20 cellular contexts compared by ENCODE assay signal in the genomic region with DNA sequence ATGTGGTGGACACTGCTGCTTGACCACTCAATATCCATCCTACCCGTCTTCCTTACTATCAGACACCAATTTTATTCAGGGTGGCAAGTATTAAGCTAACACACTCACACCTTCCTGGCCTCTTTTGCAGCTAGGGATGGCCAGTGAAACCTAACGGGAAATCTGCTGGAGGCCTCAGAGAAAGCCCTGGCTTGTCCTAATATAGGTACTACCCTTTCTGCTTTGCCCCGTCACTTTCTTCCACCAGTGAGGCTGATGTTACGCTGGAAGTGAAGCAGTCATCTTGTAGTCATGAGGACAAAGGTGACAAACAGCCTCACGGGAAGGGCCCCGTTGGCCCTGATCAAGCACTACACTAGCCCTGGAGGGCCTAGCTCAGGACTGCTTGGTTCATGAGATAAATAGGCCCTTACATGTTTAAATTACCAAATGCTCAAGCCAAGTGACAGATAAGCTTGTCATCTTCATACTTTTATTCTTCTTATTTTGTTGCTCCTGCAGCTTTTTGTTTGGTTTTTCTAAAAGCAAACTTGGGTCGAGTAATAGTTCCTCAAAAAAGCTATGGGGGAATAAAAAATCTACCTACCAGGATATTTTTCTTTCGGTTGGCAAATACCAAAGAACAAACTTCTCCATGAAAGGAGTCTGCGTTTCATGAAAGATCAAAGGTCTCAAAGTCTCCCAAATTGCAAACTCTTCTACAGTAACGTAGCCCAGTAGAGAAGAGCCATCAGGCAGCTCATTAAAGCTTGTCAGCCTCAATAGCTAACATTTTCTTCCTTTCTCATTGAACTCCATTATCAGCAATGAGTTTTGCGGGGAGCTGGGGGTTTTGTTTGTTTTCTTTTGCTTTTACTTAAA. TPM values are rescaled to one million over a fixed set of nuclear protein-coding genes. Genes with fewer than 3 reads are reported as not detected.
DNase-seq lines count a peak whose midpoint lies in the region; ATAC-seq, FAIRE-seq and TF ChIP-seq lines count a peak whose summit lies in the region.
"Had no signal": no experiment of that assay in that cellular context is flagged by ENCODE, and none has a peak within 500 bp of the region (broad histone marks: within the 10 kb centered on the region; RNA-seq: fewer than 3 reads in every experiment).

No MANE protein-coding gene starts in this region.

- TF ChIP-seq POLR2A in esophagus squamous epithelium (IDR thresholded peaks at IDR 0.05) = no peak

- peaks cover 4% of the 10 kb centered on the region for H3K9me3 Mint-ChIP-seq in osteocyte (ENCODE audit: unreplicated experiment)

- H3K9me3 ChIP-seq in heart right ventricle (peaks cover 0 to 10% (median 0%) of the 10 kb centered on the region in 11 donors), esophagus squamous epithelium (peaks cover 0 to 6% (median 0%) of the 10 kb centered on the region in 3 donors), aorta (ENCODE audit: control insufficient read depth, low read length) (no peaks in the 10 kb centered on the region), pancreas (no peaks in the 10 kb centered on the region)
- H3K9me3 ChIP-seq: A549, colonic mucosa, MG63 had no signal

- no peaks in the 10 kb centered on the region for H3K27me3 Mint-ChIP-seq in osteocyte (ENCODE audit: unreplicated experiment)
- H3K27me3 Mint-ChIP-seq: activated CD4-positive, alpha-beta T cell treated with anti-CD3 and anti-CD28 coated beads, Interleukin-2, amount 10 ng/mL, durations not matched to agents 24 days and 14 days; activated T-cell treated with anti-CD3 and anti-CD28 coated beads, Interleukin-2, amount 50 U/mL, for 24 hours; CD4-positive, alpha-beta memory T cell had no signal

- intact Hi-C loops in heart right ventricle (cut with DNase I) (loop anchor here in 2 of 10 donors (5.0 kb wide), 2 partner anchors 32 to 42 kb away; no protein-coding TSS in a partner anchor), Right ventricle myocardium inferior (cut with DNase I) (no loop called here), esophagus squamous epithelium (cut with DNase I) (no loop called here), aorta (cut with DNase I) (loop anchor here (5.0 kb wide), 1 partner anchor 42 kb away; no protein-coding TSS in a partner anchor), pancreas (cut with DNase I) (no loop called here)

- peaks cover 16% of the 10 kb centered on the region for H3K36me3 Mint-ChIP-seq in osteocyte (ENCODE audit: unreplicated experiment)

- H3K36me3 ChIP-seq in heart right ventricle = peaks cover 0 to 10% (median 0%) of the 10 kb centered on the region in 9 donors
- no peaks in the 10 kb centered on the region for H3K36me3 ChIP-seq in esophagus squamous epithelium
- H3K36me3 ChIP-seq in aorta (ENCODE audit: control insufficient read depth in 1 of 2, insufficient read depth in 2 of 2, low read length in 1 of 2) = no peaks in the 10 kb centered on the region
- H3K36me3 ChIP-seq in pancreas = no peaks in the 10 kb centered on the region
- H3K36me3 ChIP-seq: colonic mucosa, MG63 had no signal

- H3K4me3 Mint-ChIP-seq in osteocyte (ENCODE audit: unreplicated experiment) = no peak overlapping the region
- H3K4me3 Mint-ChIP-seq: activated CD4-positive, alpha-beta T cell treated with anti-CD3 and anti-CD28 coated beads, Interleukin-2, amount 10 ng/mL, durations not matched to agents 24 days and 14 days; activated T-cell treated with anti-CD3 and anti-CD28 coated beads, Interleukin-2, amount 50 U/mL, for 24 hours; CD4-positive, alpha-beta memory T cell had no signal

- peak overlapping the region; percentile 84 for H3K27ac Mint-ChIP-seq in osteocyte (ENCODE audit: unreplicated experiment)
- H3K27ac Mint-ChIP-seq: activated CD4-positive, alpha-beta T cell treated with anti-CD3 and anti-CD28 coated beads, Interleukin-2, amount 10 ng/mL, durations not matched to agents 24 days and 14 days; activated T-cell treated with anti-CD3 and anti-CD28 coated beads, Interleukin-2, amount 50 U/mL, for 24 hours; CD4-positive, alpha-beta memory T cell had no signal

- no peak overlapping the region for H3K4me3 ChIP-seq in heart right ventricle
- H3K4me3 ChIP-seq in esophagus squamous epithelium = no peak overlapping the region
- H3K4me3 ChIP-seq in aorta (ENCODE audit: low read length in 2 of 2) = no peak overlapping the region
- H3K4me3 ChIP-seq in pancreas = no peak overlapping the region
- H3K4me3 ChIP-seq: A549, colonic mucosa, lung, MG63 had no signal

- FAIRE-seq in pancreas (lab: Jason Lieb, UNC) = no peak
- FAIRE-seq: A549, HTR-8/SVneo had no signal

- peak overlapping the region in 8 of 10 donors; percentile 27 to 90 (median 42) for H3K27ac ChIP-seq in heart right ventricle
- H3K27ac ChIP-seq in esophagus squamous epithelium = peak overlapping the region in 3 of 4 donors; percentile 26 to 91 (median 81)
- peak overlapping the region; percentile 76 to 93 for H3K27ac ChIP-seq in aorta (ENCODE audit: low read depth in 1 of 2, low read length in 2 of 2)
- no peak overlapping the region for H3K27ac ChIP-seq in pancreas
- H3K27ac ChIP-seq: A549, colonic mucosa had no signal

- DNase-seq in heart right ventricle = no peak
- no peak for DNase-seq in Right ventricle myocardium inferior (ENCODE audit: missing footprints)
- DNase-seq in esophagus squamous epithelium (lab: John Stamatoyannopoulos, UW) = no peak
- no peak for DNase-seq in osteocyte (ENCODE audit: extremely low spot score, unreplicated experiment)
- DNase-seq in aorta = no peak
- no peak for DNase-seq in NCI-H1694 (lab: John Stamatoyannopoulos, UW)
- DNase-seq in activated CD4-positive, CD25-positive, alpha-beta regulatory T cell (lab: John Stamatoyannopoulos, UW) = no peak
- no peak for DNase-seq in pancreas
- DNase-seq: activated CD4-positive, alpha-beta T cell treated with anti-CD3 and anti-CD28 coated beads, Interleukin-2, amount 10 ng/mL, durations not matched to agents 24 days and 14 days; activated T-cell treated with anti-CD3 and anti-CD28 coated beads, Interleukin-2, amount 50 U/mL, for 24 hours; CD4-positive, alpha-beta memory T cell; colonic mucosa; MG63; NCI-H2107; occipital lobe; stimulated activated CD4-positive, alpha-beta T cell treated with anti-CD3 and anti-CD28 coated beads, Interleukin-15, amount 100 ng/mL, for 24 hours had no signal

- TF ChIP-seq CTCF in heart right ventricle (IDR thresholded peaks at IDR 0.05) (no peak), esophagus squamous epithelium (IDR thresholded peaks at IDR 0.05) (no peak), osteocyte (IDR thresholded peaks at IDR 0.05) (no peak), pancreas (IDR thresholded peaks at IDR 0.05) (no peak)

- peaks cover 42% of the 10 kb centered on the region for H3K4me1 Mint-ChIP-seq in osteocyte (ENCODE audit: unreplicated experiment)

- WGBS in heart right ventricle, 2 donors = 87 to 92% methylated on average over 11 of the region's 11 CpGs
- 82 to 86% methylated on average over 8 to 11 of the region's 11 CpGs for WGBS in esophagus squamous epithelium, 2 donors
- 20 to 24% methylated on average over 11 of the region's 11 CpGs for WGBS in aorta, 2 donors
- 80 to 83% methylated on average over 11 of the region's 11 CpGs for WGBS in pancreas, 2 donors

- no peak for ATAC-seq in heart right ventricle
- no peak for ATAC-seq in Right ventricle myocardium inferior
- ATAC-seq in aorta (ENCODE audit: low FRiP score) = no peak
- no peak for ATAC-seq in pancreas
- ATAC-seq: A549, esophagus mucosa had no signal

- peaks cover 17 to 99% (median 78%) of the 10 kb centered on the region in 9 donors for H3K4me1 ChIP-seq in heart right ventricle
- peaks cover 26 to 87% (median 56%) of the 10 kb centered on the region in 3 donors for H3K4me1 ChIP-seq in esophagus squamous epithelium
- H3K4me1 ChIP-seq in aorta (ENCODE audit: control insufficient read depth in 1 of 2, insufficient read depth in 2 of 2, low read length in 2 of 2) = peaks cover 28 to 35% of the 10 kb centered on the region in 2 donors
- peaks cover 12 to 40% (median 39%) of the 10 kb centered on the region in 3 donors for H3K4me1 ChIP-seq in pancreas

- no peaks in the 10 kb centered on the region for H3K27me3 ChIP-seq in heart right ventricle
- no peaks in the 10 kb centered on the region for H3K27me3 ChIP-seq in esophagus squamous epithelium
- H3K27me3 ChIP-seq in aorta (ENCODE audit: control insufficient read depth in 1 of 2, insufficient read depth in 2 of 2, low read length in 1 of 2) = no peaks in the 10 kb centered on the region
- H3K27me3 ChIP-seq in pancreas = no peaks in the 10 kb centered on the region
- H3K27me3 ChIP-seq: colonic mucosa, MG63 had no signal

RNA-seq across cellular contexts. Expression of a gene that starts 17.5 kb away (rescaled TPM):
- total RNA-seq in heart right ventricle (10 to 100 TPM; 16.1 to 34.2 (median 23.7) TPM), Right ventricle myocardium inferior (19.3 TPM), esophagus squamous epithelium (10 to 100 TPM; 14.9 to 21.9 (median 17.3) TPM), osteocyte (143 and 144 TPM in 2 replicates), aorta (100 to 1,000 TPM; 109 to 165 TPM), pancreas (10 to 100 TPM; 21.3 to 38.4 (median 32.3) TPM)
- polyA plus RNA-seq in heart right ventricle (1 to 10 TPM; 4.2 to 8.4 TPM), aorta (10 to 100 TPM; 10.6 to 38.4 TPM), pancreas (10 to 100 TPM in 1 of 2 donors, 1 to 10 TPM in 1; 6.6 to 10.4 TPM)

Comparison
In these comparisons a context has a peak if more than half of its experiments do, and no peak if none do; other contexts are left out.
1. H3K27ac ChIP-seq: peak in heart right ventricle (8 of 10), esophagus squamous epithelium (3 of 4) and aorta (2 of 2); none in pancreas (0 of 4).
2. intact Hi-C loops: an anchor here in aorta (5.0 kb wide); none called in Right ventricle myocardium inferior, esophagus squamous epithelium and pancreas.